Comparison of ENCODE assay signal across 6 cellular contexts in the genomic region with DNA sequence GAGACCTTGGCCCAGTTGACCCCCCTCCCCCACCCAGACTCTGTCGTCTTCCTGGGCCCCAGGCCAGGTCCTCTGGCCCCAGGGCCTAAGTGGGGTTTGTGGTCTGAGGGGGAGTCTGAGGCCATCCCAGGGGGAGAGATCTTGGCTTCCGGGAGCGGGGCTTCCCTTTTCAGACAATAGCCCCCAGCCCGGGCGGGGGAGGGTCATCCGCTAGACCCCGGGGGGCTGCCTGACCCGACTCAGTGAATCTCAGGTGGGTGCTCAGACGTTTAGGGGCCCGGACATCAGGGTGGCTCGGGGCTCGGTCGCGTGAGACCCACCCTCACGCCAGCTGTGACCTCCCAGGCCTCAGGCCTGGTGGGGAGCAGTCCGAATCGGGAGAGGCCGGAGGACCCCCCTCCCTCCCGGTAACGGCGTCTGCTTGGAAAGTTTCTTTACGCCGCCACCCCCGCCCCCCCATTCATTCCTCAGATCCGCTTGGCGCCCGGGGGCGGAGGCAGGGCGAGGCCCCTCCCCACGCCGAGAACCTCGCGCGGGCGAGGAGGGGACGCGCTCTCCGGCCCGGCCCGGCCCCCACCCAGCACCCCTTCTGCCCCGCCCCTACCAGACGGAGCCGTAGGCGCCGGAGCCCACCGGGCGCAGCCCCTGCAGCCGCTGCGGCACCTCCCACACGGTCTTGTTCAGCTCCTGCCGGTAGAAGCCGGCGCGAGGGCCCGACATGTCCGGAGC. TPM values are rescaled to one million over a fixed set of nuclear protein-coding genes. Genes with fewer than 3 reads are reported as not detected.
DNase-seq lines count a peak whose midpoint lies in the region; ATAC-seq and TF ChIP-seq lines count a peak whose summit lies in the region.

No MANE protein-coding gene starts in this region.

- H3K27ac ChIP-seq in PC-3 (ENCODE audit: low read length) (no peak overlapping the region), rectal smooth muscle tissue (ENCODE audit: low read depth, low read length) (no peak overlapping the region)

- CTCF ChIA-PET in PC-3 (lab: Charles Lee), result no interaction called here

- H3K27me3 ChIP-seq in GM06990 (replicated peaks; ENCODE audit: control insufficient read depth, insufficient read depth, low read length) (no peaks in the 10 kb centered on the region), PC-3 (ENCODE audit: low read length) (no peaks in the 10 kb centered on the region), rectal smooth muscle tissue (ENCODE audit: control insufficient read depth, insufficient read depth, low read length) (peaks cover 4% of the 10 kb centered on the region)

- H3K4me2 ChIP-seq in PC-3 (ENCODE audit: low read length), result peak overlapping the region; percentile 70

- no peaks in the 10 kb centered on the region for H3K9me3 ChIP-seq in PC-3 (ENCODE audit: low read length)

- H3K9ac ChIP-seq in PC-3 (ENCODE audit: low read length) (no peak overlapping the region), rectal smooth muscle tissue (ENCODE audit: low read length) (no peak overlapping the region)

- TF ChIP-seq CTCF in GM06990 (IDR thresholded peaks at IDR 0.05; ENCODE audit: insufficient read depth, low read length, poor library complexity, severe bottlenecking) (no peak), PC-3 (conservative IDR thresholded peaks at IDR 0.05; ENCODE audit: low read depth, low read length) (no peak), choroid plexus epithelial cell (conservative IDR thresholded peaks at IDR 0.05; ENCODE audit: low read depth, low read length) (no peak)

- DNase-seq in GM06990 (ENCODE audit: extremely low read depth, insufficient read length), result peak; percentile 72
- peak; percentile 27 for DNase-seq in PC-3
- peak; percentile 52 for DNase-seq in choroid plexus epithelial cell (ENCODE audit: low read depth)
- DNase-seq in inferior parietal cortex (ENCODE audit: extremely low spot score), result no peak

- peak overlapping the region; percentile 70 for H3K4me3 ChIP-seq in GM06990 (replicated peaks; ENCODE audit: low read depth, low read length)
- peak overlapping the region; percentile 60 for H3K4me3 ChIP-seq in PC-3 (ENCODE audit: low read length)
- H3K4me3 ChIP-seq in choroid plexus epithelial cell (ENCODE audit: low read depth, low read length), result peak overlapping the region; percentile 62
- H3K4me3 ChIP-seq in rectal smooth muscle tissue (ENCODE audit: low read length), result peak overlapping the region; percentile 21

- H3K36me3 ChIP-seq in GM06990 (ENCODE audit: control insufficient read depth, insufficient read depth, low read length) (peaks cover 3% of the 10 kb centered on the region), PC-3 (ENCODE audit: low read depth, low read length) (no peaks in the 10 kb centered on the region), rectal smooth muscle tissue (ENCODE audit: control insufficient read depth, insufficient read depth, low read length) (no peaks in the 10 kb centered on the region)

- no peaks in the 10 kb centered on the region for H3F3A ChIP-seq in PC-3 (ENCODE audit: low read length, unreplicated experiment)

- ATAC-seq in PC-3, result peak; percentile 29
- ATAC-seq in GM21360 (IDR thresholded peaks at IDR 0.05; ENCODE audit: unreplicated experiment), result no peak

- H3K4me1 ChIP-seq in PC-3 (ENCODE audit: insufficient read depth, low read length) (peaks cover 11% of the 10 kb centered on the region), rectal smooth muscle tissue (ENCODE audit: control insufficient read depth, insufficient read depth, low read length) (peaks cover 8% of the 10 kb centered on the region)

- no TSS peak for BruUV-seq in PC-3 (replicated peaks; lab: Mats Ljungman, UMichigan)

- H3K79me2 ChIP-seq in PC-3 (ENCODE audit: low read length), result no peaks in the 10 kb centered on the region

- H2AFZ ChIP-seq in PC-3 (ENCODE audit: low read length), result peak overlapping the region; percentile 34; the same call in 1 of the 2 replicates

- H4K20me1 ChIP-seq in PC-3 (ENCODE audit: low read length), result no peaks in the 10 kb centered on the region

- POLR2A ChIA-PET in PC-3 (lab: Charles Lee; ENCODE audit: unreplicated experiment), result no interaction called here

- no peaks in the 10 kb centered on the region for H3K9me2 ChIP-seq in PC-3 (replicated peaks; ENCODE audit: low read length)

- intact Hi-C loops in PC-3 (cut with micrococcal nuclease), result loop anchor here (5.0 kb wide), 1 partner anchor 73 kb away; a partner anchor contains a TSS

RNA-seq across cellular contexts. Expression of a gene that starts 0.4 kb away (rescaled TPM):
- total RNA-seq in PC-3 (2014; rRNA removed), result 7.0 and 7.6 TPM in 2 replicates

RNA-seq across cellular contexts. Expression of a gene that starts 8.3 kb away (rescaled TPM):
- 22.4 and 22.5 TPM in 2 replicates for total RNA-seq in PC-3 (2014; rRNA removed)

RNA-seq across cellular contexts. Expression of a gene that starts 18.7 kb away (rescaled TPM):
- 25.8 and 34.5 TPM in 2 replicates for total RNA-seq in PC-3 (2014; rRNA removed)

RNA-seq across cellular contexts. Expression of a gene that starts 24.9 kb away (rescaled TPM):
- total RNA-seq in PC-3 (2014; rRNA removed), result 32.1 and 39.5 TPM in 2 replicates

RNA-seq across cellular contexts. Expression of a gene that starts 37.7 kb away (rescaled TPM):
- total RNA-seq in PC-3 (2014; rRNA removed), result 68.2 and 82.9 TPM in 2 replicates
